In genomic region chr2:236576978-236577377, GRCh38 we compare ENCODE assay signal across 16 cellular contexts. TPM values are rescaled to one million over a fixed set of nuclear protein-coding genes. Genes with fewer than 3 reads are reported as not detected.
DNase-seq lines count a peak whose midpoint lies in the region; ATAC-seq and TF ChIP-seq lines count a peak whose summit lies in the region.
"Had no signal": no experiment of that assay in that cellular context is flagged by ENCODE, and none has a peak within 500 bp of the region (broad histone marks: within the 10 kb centered on the region; RNA-seq: fewer than 3 reads in every experiment).

No MANE protein-coding gene starts in this region.

- intact Hi-C loops in left ventricle myocardium inferior (cut with micrococcal nuclease) (no loop called here), Right ventricle myocardium superior (cut with DNase I) (loop anchor here (10.0 kb wide), 1 partner anchor 212 kb away; no protein-coding TSS in a partner anchor)

- H3K27ac Mint-ChIP-seq in neural progenitor cell (peak overlapping the region; percentile 89), type B pancreatic cell (peak overlapping the region; percentile 76)
- H3K27ac Mint-ChIP-seq: activated B cell treated with CpG ODN at 0.5 μM for 24 hours; activated T-helper 2 cell treated with anti-CD3 and anti-CD28 coated beads, Interferon-gamma antibody, Interleukin-2, Interleukin-4, amounts not matched to agents 10 μg/mL and 5 μg/mL and 100 μg/mL, durations not matched to agents 14 hours and 24 hours and 36 hours had no signal

- peak overlapping the region; percentile 53 for H3K4me2 ChIP-seq in neural progenitor cell
- H3K4me2 ChIP-seq: BLaER1 had no signal

- H3K4me1 Mint-ChIP-seq in neural progenitor cell (peaks cover 66% of the 10 kb centered on the region), type B pancreatic cell (ENCODE audit: unreplicated experiment) (peaks cover 69% of the 10 kb centered on the region)

- H3F3A ChIP-seq in neural progenitor cell (ENCODE audit: low read depth): peaks cover 18% of the 10 kb centered on the region

- TF ChIP-seq CTCF in left ventricle myocardium inferior (IDR thresholded peaks at IDR 0.05; ENCODE audit: borderline replicate concordance): no peak
- TF ChIP-seq CTCF in coronary artery (IDR thresholded peaks at IDR 0.05): no peak
- no peak for TF ChIP-seq CTCF in neural progenitor cell (IDR thresholded peaks at IDR 0.05)
- no peak for TF ChIP-seq CTCF in type B pancreatic cell (conservative IDR thresholded peaks at IDR 0.05)

- H3K4me1 ChIP-seq in left ventricle myocardium inferior (peaks cover 81% of the 10 kb centered on the region), neural progenitor cell (peaks cover 39% of the 10 kb centered on the region)

- DNase-seq in left ventricle myocardium inferior (no peak), Right ventricle myocardium superior (no peak), coronary artery (ENCODE audit: low spot score) (no peak), neural progenitor cell (ENCODE audit: low spot score) (no peak), type B pancreatic cell (ENCODE audit: extremely low spot score, unreplicated experiment) (no peak), HuH-7 (ENCODE audit: low spot score) (no peak)
- DNase-seq in activated CD8-positive, alpha-beta memory T cell treated with anti-CD3 and anti-CD28 coated beads, Interleukin-2, amount 50 U/mL, for 48 hours: no peak
- DNase-seq: activated B cell treated with CpG ODN at 0.5 μM for 24 hours, cortex of kidney, KBM-7, left colon, NCI-H1417 had no signal

- H3K79me2 ChIP-seq in neural progenitor cell (ENCODE audit: low read depth): no peaks in the 10 kb centered on the region

- H3K27ac ChIP-seq in left ventricle myocardium inferior (replicated peaks): peak overlapping the region; percentile 53
- peak overlapping the region; percentile 40 to 65 for H3K27ac ChIP-seq in coronary artery
- H3K27ac ChIP-seq in neural progenitor cell: peak overlapping the region; percentile 82
- H3K27ac ChIP-seq: BLaER1 had no signal

- H3K9ac ChIP-seq in neural progenitor cell: no peak overlapping the region
- H3K9ac ChIP-seq: BLaER1 had no signal

- ATAC-seq in Right ventricle myocardium superior (ENCODE audit: poor library complexity) (no peak), HG03442 (IDR thresholded peaks at IDR 0.05; ENCODE audit: unreplicated experiment) (no peak)
- ATAC-seq: left colon had no signal

- H3K36me3 ChIP-seq in left ventricle myocardium inferior (peaks cover 20% of the 10 kb centered on the region), neural progenitor cell (no peaks in the 10 kb centered on the region)
- H3K36me3 ChIP-seq: BLaER1 had no signal

- H3K36me3 Mint-ChIP-seq in neural progenitor cell: peaks cover 29% of the 10 kb centered on the region
- H3K36me3 Mint-ChIP-seq in type B pancreatic cell: peaks cover 51% of the 10 kb centered on the region

- peaks cover 15% of the 10 kb centered on the region for H3K27me3 Mint-ChIP-seq in neural progenitor cell (ENCODE audit: insufficient read depth, low read depth)
- peaks cover 7% of the 10 kb centered on the region for H3K27me3 Mint-ChIP-seq in type B pancreatic cell
- H3K27me3 Mint-ChIP-seq: activated B cell treated with CpG ODN at 0.5 μM for 24 hours had no signal

- H3K9me3 Mint-ChIP-seq in neural progenitor cell (peaks cover 15% of the 10 kb centered on the region), type B pancreatic cell (no peaks in the 10 kb centered on the region)
- H3K9me3 Mint-ChIP-seq: activated B cell treated with CpG ODN at 0.5 μM for 24 hours; activated T-helper 2 cell treated with anti-CD3 and anti-CD28 coated beads, Interferon-gamma antibody, Interleukin-2, Interleukin-4, amounts not matched to agents 10 μg/mL and 5 μg/mL and 100 μg/mL, durations not matched to agents 14 hours and 24 hours and 36 hours had no signal

- no peaks in the 10 kb centered on the region for H3K27me3 ChIP-seq in left ventricle myocardium inferior (ENCODE audit: low read depth)
- no peaks in the 10 kb centered on the region for H3K27me3 ChIP-seq in neural progenitor cell
- H3K27me3 ChIP-seq: BLaER1 had no signal

- H3K4me3 Mint-ChIP-seq in neural progenitor cell (peak overlapping the region; percentile 63), type B pancreatic cell (peak overlapping the region; percentile 37)
- H3K4me3 Mint-ChIP-seq: activated B cell treated with CpG ODN at 0.5 μM for 24 hours had no signal

- H3K4me3 ChIP-seq in left ventricle myocardium inferior (peak overlapping the region; percentile 13), coronary artery (no peak overlapping the region), neural progenitor cell (no peak overlapping the region)
- H3K4me3 ChIP-seq: BLaER1 had no signal

- H4K20me1 ChIP-seq in neural progenitor cell (ENCODE audit: low read depth): no peaks in the 10 kb centered on the region
- H4K20me1 ChIP-seq: BLaER1 had no signal

- no peak overlapping the region for H2AFZ ChIP-seq in neural progenitor cell (replicated peaks)

- H3K9me3 ChIP-seq in left ventricle myocardium inferior (replicated peaks) (no peaks in the 10 kb centered on the region), neural progenitor cell (ENCODE audit: low read depth) (no peaks in the 10 kb centered on the region)

RNA-seq across cellular contexts. Expression of gene ACKR3, which starts 7.4 kb away (rescaled TPM):
- total RNA-seq in left ventricle myocardium inferior: 39.3 TPM
- 27.9 TPM for total RNA-seq in Right ventricle myocardium superior
- 0.71 and 1.6 TPM in 2 replicates for total RNA-seq in neural progenitor cell (ENCODE audit: low replicate concordance)
- total RNA-seq in type B pancreatic cell (ENCODE audit: low replicate concordance): 43.6 and 44.6 TPM in 2 replicates
- total RNA-seq: myocyte had no signal

Comparison
In these comparisons a context has a peak if more than half of its experiments do, and no peak if none do; other contexts are left out.
1. RNA of gene ACKR3, which starts 7.4 kb away (total RNA-seq): 43.6 to 44.6 TPM in type B pancreatic cell, 39.3 TPM in left ventricle myocardium inferior (single experiment) and 27.9 TPM in Right ventricle myocardium superior (single experiment); 0.71 to 1.6 TPM in neural progenitor cell; every median in the first group is over 10 times any median in the second.
2. Peak in every context shown above with its lines, with median percentiles within 50 percentile points of each other: H3K27ac ChIP-seq.